Comparison of ENCODE assay signal across 1 cellular context in genomic region chr5:160442824-160443431, GRCh38.
A peak's percentile ranks its signal among the peaks of the same experiment; 100 is the strongest.
TF ChIP-seq lines count a peak whose summit lies in the region.

No MANE protein-coding gene starts in this region.

TF ChIP-seq in GM12878, 131 proteins besides CTCF, POLR2A, EP300 and RAD21 (continued from another document and continues in another):
- TF ChIP-seq SIN3A (IDR thresholded peaks at IDR 0.05; ENCODE audit: low read depth, low read length), result no peak
- 0 out of 2 replicates have a peak, but pooled peaks have one; percentile 27 for TF ChIP-seq NR2C1 (IDR thresholded peaks at IDR 0.05)
- 0 out of 2 replicates have a peak, but pooled peaks have one; percentile 59 for TF ChIP-seq MTA3 (IDR thresholded peaks at IDR 0.05; ENCODE audit: borderline replicate concordance, low read length)
- no peak for TF ChIP-seq NRF1 (conservative IDR thresholded peaks at IDR 0.05; ENCODE audit: low read depth, low read length)
- TF ChIP-seq BCL11A (IDR thresholded peaks at IDR 0.05; ENCODE audit: low read depth, low read length), result 0 out of 2 replicates have a peak, but pooled peaks have one; percentile 25
- peak; percentile 5 to 46; a peak in 1 of 4 replicates for TF ChIP-seq BHLHE40 (IDR thresholded peaks at IDR 0.05; ENCODE audit: borderline replicate concordance in 1 of 2, low read depth in 2 of 2, low read length in 1 of 2)
- TF ChIP-seq, protein P1, sequence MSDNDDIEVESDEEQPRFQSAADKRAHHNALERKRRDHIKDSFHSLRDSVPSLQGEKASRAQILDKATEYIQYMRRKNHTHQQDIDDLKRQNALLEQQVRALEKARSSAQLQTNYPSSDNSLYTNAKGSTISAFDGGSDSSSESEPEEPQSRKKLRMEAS (IDR thresholded peaks at IDR 0.05; ENCODE audit: low read depth, low read length), result no peak
- no peak for TF ChIP-seq ZNF217 (IDR thresholded peaks at IDR 0.05)
- TF ChIP-seq RFX5 (IDR thresholded peaks at IDR 0.05; ENCODE audit: low read depth, low read length), result no peak
- TF ChIP-seq HDAC6 (IDR thresholded peaks at IDR 0.05; ENCODE audit: unreplicated experiment), result no peak
- 0 out of 2 replicates have a peak, but pooled peaks have one; percentile 30 for TF ChIP-seq IRF4 (IDR thresholded peaks at IDR 0.05; ENCODE audit: low read depth, low read length)
- no peak for TF ChIP-seq ZNF384 (IDR thresholded peaks at IDR 0.05; ENCODE audit: borderline replicate concordance, low read depth, low read length)
- TF ChIP-seq POU2F2 (IDR thresholded peaks at IDR 0.05; ENCODE audit: borderline replicate concordance, low read depth, low read length), result peak; percentile 94; the same call in 2 of the 3 replicates
- TF ChIP-seq, protein P2, sequence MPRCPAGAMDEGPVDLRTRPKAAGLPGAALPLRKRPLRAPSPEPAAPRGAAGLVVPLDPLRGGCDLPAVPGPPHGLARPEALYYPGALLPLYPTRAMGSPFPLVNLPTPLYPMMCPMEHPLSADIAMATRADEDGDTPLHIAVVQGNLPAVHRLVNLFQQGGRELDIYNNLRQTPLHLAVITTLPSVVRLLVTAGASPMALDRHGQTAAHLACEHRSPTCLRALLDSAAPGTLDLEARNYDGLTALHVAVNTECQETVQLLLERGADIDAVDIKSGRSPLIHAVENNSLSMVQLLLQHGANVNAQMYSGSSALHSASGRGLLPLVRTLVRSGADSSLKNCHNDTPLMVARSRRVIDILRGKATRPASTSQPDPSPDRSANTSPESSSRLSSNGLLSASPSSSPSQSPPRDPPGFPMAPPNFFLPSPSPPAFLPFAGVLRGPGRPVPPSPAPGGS (IDR thresholded peaks at IDR 0.05; ENCODE audit: borderline replicate concordance, insufficient read depth, low read depth, low read length, poor library complexity, severe bottlenecking), result no peak
- TF ChIP-seq ETV6 (conservative IDR thresholded peaks at IDR 0.05 in 1 of 2, IDR thresholded peaks at IDR 0.05 in 1 of 2; ENCODE audit: borderline replicate concordance in 1 of 2, low read depth in 1 of 2), result no peak
- peak; percentile 30 for TF ChIP-seq KLF5 (IDR thresholded peaks at IDR 0.05; ENCODE audit: partially characterized antibody)
- TF ChIP-seq CBFB (IDR thresholded peaks at IDR 0.05; ENCODE audit: low read depth), result no peak
- no peak for TF ChIP-seq EED (IDR thresholded peaks at IDR 0.05; ENCODE audit: low read depth)
- TF ChIP-seq, protein P3, sequence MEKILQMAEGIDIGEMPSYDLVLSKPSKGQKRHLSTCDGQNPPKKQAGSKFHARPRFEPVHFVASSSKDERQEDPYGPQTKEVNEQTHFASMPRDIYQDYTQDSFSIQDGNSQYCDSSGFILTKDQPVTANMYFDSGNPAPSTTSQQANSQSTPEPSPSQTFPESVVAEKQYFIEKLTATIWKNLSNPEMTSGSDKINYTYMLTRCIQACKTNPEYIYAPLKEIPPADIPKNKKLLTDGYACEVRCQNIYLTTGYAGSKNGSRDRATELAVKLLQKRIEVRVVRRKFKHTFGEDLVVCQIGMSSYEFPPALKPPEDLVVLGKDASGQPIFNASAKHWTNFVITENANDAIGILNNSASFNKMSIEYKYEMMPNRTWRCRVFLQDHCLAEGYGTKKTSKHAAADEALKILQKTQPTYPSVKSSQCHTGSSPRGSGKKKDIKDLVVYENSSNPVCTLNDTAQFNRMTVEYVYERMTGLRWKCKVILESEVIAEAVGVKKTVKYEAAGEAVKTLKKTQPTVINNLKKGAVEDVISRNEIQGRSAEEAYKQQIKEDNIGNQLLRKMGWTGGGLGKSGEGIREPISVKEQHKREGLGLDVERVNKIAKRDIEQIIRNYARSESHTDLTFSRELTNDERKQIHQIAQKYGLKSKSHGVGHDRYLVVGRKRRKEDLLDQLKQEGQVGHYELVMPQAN (conservative IDR thresholded peaks at IDR 0.05), result no peak
- TF ChIP-seq NFXL1 (IDR thresholded peaks at IDR 0.05; ENCODE audit: borderline replicate concordance), result no peak
- TF ChIP-seq SREBF1 (IDR thresholded peaks at IDR 0.05; ENCODE audit: low read length), result no peak
- no peak for TF ChIP-seq ASH2L (IDR thresholded peaks at IDR 0.05; ENCODE audit: borderline replicate concordance, low read depth)
- TF ChIP-seq FOXK2 (IDR thresholded peaks at IDR 0.05), result no peak
- TF ChIP-seq, protein P4, sequence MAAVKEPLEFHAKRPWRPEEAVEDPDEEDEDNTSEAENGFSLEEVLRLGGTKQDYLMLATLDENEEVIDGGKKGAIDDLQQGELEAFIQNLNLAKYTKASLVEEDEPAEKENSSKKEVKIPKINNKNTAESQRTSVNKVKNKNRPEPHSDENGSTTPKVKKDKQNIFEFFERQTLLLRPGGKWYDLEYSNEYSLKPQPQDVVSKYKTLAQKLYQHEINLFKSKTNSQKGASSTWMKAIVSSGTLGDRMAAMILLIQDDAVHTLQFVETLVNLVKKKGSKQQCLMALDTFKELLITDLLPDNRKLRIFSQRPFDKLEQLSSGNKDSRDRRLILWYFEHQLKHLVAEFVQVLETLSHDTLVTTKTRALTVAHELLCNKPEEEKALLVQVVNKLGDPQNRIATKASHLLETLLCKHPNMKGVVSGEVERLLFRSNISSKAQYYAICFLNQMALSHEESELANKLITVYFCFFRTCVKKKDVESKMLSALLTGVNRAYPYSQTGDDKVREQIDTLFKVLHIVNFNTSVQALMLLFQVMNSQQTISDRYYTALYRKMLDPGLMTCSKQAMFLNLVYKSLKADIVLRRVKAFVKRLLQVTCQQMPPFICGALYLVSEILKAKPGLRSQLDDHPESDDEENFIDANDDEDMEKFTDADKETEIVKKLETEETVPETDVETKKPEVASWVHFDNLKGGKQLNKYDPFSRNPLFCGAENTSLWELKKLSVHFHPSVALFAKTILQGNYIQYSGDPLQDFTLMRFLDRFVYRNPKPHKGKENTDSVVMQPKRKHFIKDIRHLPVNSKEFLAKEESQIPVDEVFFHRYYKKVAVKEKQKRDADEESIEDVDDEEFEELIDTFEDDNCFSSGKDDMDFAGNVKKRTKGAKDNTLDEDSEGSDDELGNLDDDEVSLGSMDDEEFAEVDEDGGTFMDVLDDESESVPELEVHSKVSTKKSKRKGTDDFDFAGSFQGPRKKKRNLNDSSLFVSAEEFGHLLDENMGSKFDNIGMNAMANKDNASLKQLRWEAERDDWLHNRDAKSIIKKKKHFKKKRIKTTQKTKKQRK (IDR thresholded peaks at IDR 0.05; ENCODE audit: low read depth, low read length), result no peak
- no peak for TF ChIP-seq HCFC1 (IDR thresholded peaks at IDR 0.05; ENCODE audit: low read length)
- TF ChIP-seq SPI1 (IDR thresholded peaks at IDR 0.05; ENCODE audit: borderline replicate concordance, insufficient read depth, low read depth, low read length), result peak; percentile 72
- no peak for TF ChIP-seq ELK1 (IDR thresholded peaks at IDR 0.05; ENCODE audit: low read depth, low read length)
- no peak for TF ChIP-seq MYC (IDR thresholded peaks at IDR 0.05; ENCODE audit: insufficient read depth, insufficient read length, insufficient replicate concordance, low read length, severe bottlenecking)
- no peak for TF ChIP-seq STAT1 (conservative IDR thresholded peaks at IDR 0.05)
- TF ChIP-seq CUX1 (IDR thresholded peaks at IDR 0.05; ENCODE audit: insufficient replicate concordance, low read depth, low read length), result peak; percentile 63
- TF ChIP-seq SMAD5 (IDR thresholded peaks at IDR 0.05; ENCODE audit: low read depth), result no peak
- TF ChIP-seq KAT2A (conservative IDR thresholded peaks at IDR 0.05; ENCODE audit: control insufficient read depth, low read depth, low read length), result no peak
- TF ChIP-seq, protein P5, sequence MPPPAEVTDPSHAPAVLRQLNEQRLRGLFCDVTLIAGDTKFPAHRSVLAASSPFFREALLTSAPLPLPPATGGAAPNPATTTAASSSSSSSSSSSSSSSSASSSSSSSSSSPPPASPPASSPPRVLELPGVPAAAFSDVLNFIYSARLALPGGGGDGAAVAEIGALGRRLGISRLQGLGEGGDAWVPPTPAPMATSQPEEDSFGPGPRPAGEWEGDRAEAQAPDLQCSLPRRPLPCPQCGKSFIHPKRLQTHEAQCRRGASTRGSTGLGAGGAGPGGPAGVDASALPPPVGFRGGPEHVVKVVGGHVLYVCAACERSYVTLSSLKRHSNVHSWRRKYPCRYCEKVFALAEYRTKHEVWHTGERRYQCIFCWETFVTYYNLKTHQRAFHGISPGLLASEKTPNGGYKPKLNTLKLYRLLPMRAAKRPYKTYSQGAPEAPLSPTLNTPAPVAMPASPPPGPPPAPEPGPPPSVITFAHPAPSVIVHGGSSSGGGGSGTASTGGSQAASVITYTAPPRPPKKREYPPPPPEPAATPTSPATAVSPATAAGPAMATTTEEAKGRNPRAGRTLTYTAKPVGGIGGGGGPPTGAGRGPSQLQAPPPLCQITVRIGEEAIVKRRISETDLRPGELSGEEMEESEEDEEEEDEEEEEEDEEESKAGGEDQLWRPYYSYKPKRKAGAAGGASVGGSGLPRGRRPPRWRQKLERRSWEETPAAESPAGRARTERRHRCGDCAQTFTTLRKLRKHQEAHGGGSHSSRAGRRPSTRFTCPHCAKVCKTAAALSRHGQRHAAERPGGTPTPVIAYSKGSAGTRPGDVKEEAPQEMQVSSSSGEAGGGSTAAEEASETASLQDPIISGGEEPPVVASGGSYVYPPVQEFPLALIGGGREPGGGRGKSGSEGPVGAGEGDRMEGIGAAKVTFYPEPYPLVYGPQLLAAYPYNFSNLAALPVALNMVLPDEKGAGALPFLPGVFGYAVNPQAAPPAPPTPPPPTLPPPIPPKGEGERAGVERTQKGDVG (CRISPR knock-in tag; IDR thresholded peaks at IDR 0.05), result no peak
- TF ChIP-seq RELA (IDR thresholded peaks at IDR 0.05; ENCODE audit: borderline replicate concordance, partially characterized antibody), result peak; percentile 79
- no peak for TF ChIP-seq LARP7 (IDR thresholded peaks at IDR 0.05)
- TF ChIP-seq MYB (IDR thresholded peaks at IDR 0.05; ENCODE audit: borderline replicate concordance, low read depth, low read length), result no peak
- TF ChIP-seq CREM (IDR thresholded peaks at IDR 0.05; ENCODE audit: low read depth), result no peak
- TF ChIP-seq EGR1 (IDR thresholded peaks at IDR 0.05; ENCODE audit: borderline replicate concordance in 1 of 2, low read depth in 2 of 2, low read length in 2 of 2), result no peak
- TF ChIP-seq SRF (IDR thresholded peaks at IDR 0.05; ENCODE audit: low read depth in 2 of 2, low read length in 2 of 2), result no peak
- TF ChIP-seq TARDBP (IDR thresholded peaks at IDR 0.05; ENCODE audit: borderline replicate concordance), result no peak
- TF ChIP-seq, protein P6, sequence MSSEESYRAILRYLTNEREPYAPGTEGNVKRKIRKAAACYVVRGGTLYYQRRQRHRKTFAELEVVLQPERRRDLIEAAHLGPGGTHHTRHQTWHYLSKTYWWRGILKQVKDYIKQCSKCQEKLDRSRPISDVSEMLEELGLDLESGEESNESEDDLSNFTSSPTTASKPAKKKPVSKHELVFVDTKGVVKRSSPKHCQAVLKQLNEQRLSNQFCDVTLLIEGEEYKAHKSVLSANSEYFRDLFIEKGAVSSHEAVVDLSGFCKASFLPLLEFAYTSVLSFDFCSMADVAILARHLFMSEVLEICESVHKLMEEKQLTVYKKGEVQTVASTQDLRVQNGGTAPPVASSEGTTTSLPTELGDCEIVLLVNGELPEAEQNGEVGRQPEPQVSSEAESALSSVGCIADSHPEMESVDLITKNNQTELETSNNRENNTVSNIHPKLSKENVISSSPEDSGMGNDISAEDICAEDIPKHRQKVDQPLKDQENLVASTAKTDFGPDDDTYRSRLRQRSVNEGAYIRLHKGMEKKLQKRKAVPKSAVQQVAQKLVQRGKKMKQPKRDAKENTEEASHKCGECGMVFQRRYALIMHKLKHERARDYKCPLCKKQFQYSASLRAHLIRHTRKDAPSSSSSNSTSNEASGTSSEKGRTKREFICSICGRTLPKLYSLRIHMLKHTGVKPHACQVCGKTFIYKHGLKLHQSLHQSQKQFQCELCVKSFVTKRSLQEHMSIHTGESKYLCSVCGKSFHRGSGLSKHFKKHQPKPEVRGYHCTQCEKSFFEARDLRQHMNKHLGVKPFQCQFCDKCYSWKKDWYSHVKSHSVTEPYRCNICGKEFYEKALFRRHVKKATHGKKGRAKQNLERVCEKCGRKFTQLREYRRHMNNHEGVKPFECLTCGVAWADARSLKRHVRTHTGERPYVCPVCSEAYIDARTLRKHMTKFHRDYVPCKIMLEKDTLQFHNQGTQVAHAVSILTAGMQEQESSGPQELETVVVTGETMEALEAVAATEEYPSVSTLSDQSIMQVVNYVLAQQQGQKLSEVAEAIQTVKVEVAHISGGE (CRISPR knock-in tag; IDR thresholded peaks at IDR 0.05), result no peak
- TF ChIP-seq HDGF (IDR thresholded peaks at IDR 0.05), result no peak; the same call in 1 of the 2 replicates
- 0 out of 2 replicates have a peak, but pooled peaks have one; percentile 3 for TF ChIP-seq TCF12 (IDR thresholded peaks at IDR 0.05; ENCODE audit: low read depth, low read length)
